Comparison of ENCODE assay signal across 25 cellular contexts in genomic region chr1:3349968-3350299, GRCh38.
DNase-seq lines count a peak whose midpoint lies in the region; ATAC-seq and TF ChIP-seq lines count a peak whose summit lies in the region.
"Had no signal": no experiment of that assay in that cellular context is flagged by ENCODE, and none has a peak within 500 bp of the region (broad histone marks: within the 10 kb centered on the region; RNA-seq: fewer than 3 reads in every experiment).

No MANE protein-coding gene starts in this region.

- no peak overlapping the region for H2BK15ac ChIP-seq in neuronal stem cell (ENCODE audit: low read length)

- H3K36me3 Mint-ChIP-seq in chondrocyte (ENCODE audit: low read depth), result no peaks in the 10 kb centered on the region
- H3K36me3 Mint-ChIP-seq: activated naive CD8-positive, alpha-beta T cell; mesothelial cell of epicardium; naive B cell had no signal

- peaks cover 2% of the 10 kb centered on the region for H3K9me3 ChIP-seq in adipocyte (ENCODE audit: control insufficient read depth, low read length)
- H3K9me3 ChIP-seq in neuronal stem cell (replicated peaks in 1 of 2; ENCODE audit: control insufficient read depth in 2 of 2, insufficient read depth in 1 of 2, low read depth in 1 of 2, low read length in 2 of 2), result peaks cover 0 to 2% of the 10 kb centered on the region in 2 donors
- peaks cover 0 to 2% (median 0%) of the 10 kb centered on the region in 3 donors for H3K9me3 ChIP-seq in tibial artery
- H3K9me3 ChIP-seq in psoas muscle, result no peaks in the 10 kb centered on the region
- H3K9me3 ChIP-seq in colonic mucosa, result no peaks in the 10 kb centered on the region
- H3K9me3 ChIP-seq: gastrocnemius medialis had no signal

- no peak overlapping the region for H4K91ac ChIP-seq in neuronal stem cell (ENCODE audit: low read depth, low read length, poor library complexity)

- no peak for ATAC-seq in psoas muscle

- H3K4me3 Mint-ChIP-seq in chondrocyte (ENCODE audit: unreplicated experiment), result no peak overlapping the region
- H3K4me3 Mint-ChIP-seq: activated naive CD8-positive, alpha-beta T cell; H9; mesothelial cell of epicardium; naive B cell had no signal

- peak; percentile 31 for TF ChIP-seq CTCF in chondrocyte (IDR thresholded peaks at IDR 0.05)
- no peak for TF ChIP-seq CTCF in tibial artery (IDR thresholded peaks at IDR 0.05)
- TF ChIP-seq CTCF in psoas muscle (IDR thresholded peaks at IDR 0.05), result no peak
- TF ChIP-seq CTCF in colonic mucosa (IDR thresholded peaks at IDR 0.05), result no peak

- H4K8ac ChIP-seq in neuronal stem cell (ENCODE audit: low read depth, low read length), result no peak overlapping the region

- H2BK120ac ChIP-seq in neuronal stem cell (ENCODE audit: low read depth, low read length), result no peak overlapping the region

- H2BK12ac ChIP-seq in neuronal stem cell (ENCODE audit: low read length), result no peak overlapping the region

- no peaks in the 10 kb centered on the region for H3K27me3 Mint-ChIP-seq in chondrocyte (ENCODE audit: low read depth)
- H3K27me3 Mint-ChIP-seq: activated naive CD8-positive, alpha-beta T cell had no signal

- no peak overlapping the region for H3K23ac ChIP-seq in neuronal stem cell (ENCODE audit: low read depth, low read length, poor library complexity)

- no peak overlapping the region for H3K27ac ChIP-seq in neuronal stem cell (replicated peaks; ENCODE audit: low read length)
- peak overlapping the region; percentile 94 for H3K27ac ChIP-seq in tibial artery
- H3K27ac ChIP-seq in psoas muscle, result no peak overlapping the region
- H3K27ac ChIP-seq in colonic mucosa, result no peak overlapping the region

- DNase-seq in adipocyte (ENCODE audit: low read depth), result no peak
- DNase-seq in chondrocyte (ENCODE audit: low spot score), result no peak
- no peak for DNase-seq in neuronal stem cell (ENCODE audit: low spot score)
- DNase-seq in tibial artery, result no peak
- no peak for DNase-seq in psoas muscle
- DNase-seq in colonic mucosa, result no peak
- no peak for DNase-seq in AG08395 (ENCODE audit: low spot score)
- DNase-seq: activated CD4-positive, alpha-beta T cell treated with anti-CD3 and anti-CD28 coated beads for 4 hours; activated effector memory CD4-positive, alpha-beta T cell treated with Interleukin-2 at 50 U/mL for 16 hours; activated T-cell treated with anti-CD3 and anti-CD28 coated beads for 4 hours; DND-41; effector memory CD4-positive, alpha-beta T cell; gastrocnemius medialis; KBM-7; naive B cell; NCI-H1105 treated with DMSO at 0.1 percent for 48 hours; NCI-H2029; NCI-H2227 treated with DMSO at 0.1 percent for 48 hours; NCI-H69; SIG-M5; spleen; stimulated activated CD4-positive, alpha-beta T cell treated with anti-CD3 and anti-CD28 coated beads, Interleukin-2, amount 100 ng/mL, for 48 hours had no signal

- H2AFZ ChIP-seq in neuronal stem cell (ENCODE audit: low read length), result no peak overlapping the region

- H3K9me3 Mint-ChIP-seq in chondrocyte (ENCODE audit: low read depth), result peaks cover 1% of the 10 kb centered on the region

- H3K79me1 ChIP-seq in neuronal stem cell (ENCODE audit: low read depth, low read length), result peaks cover 4% of the 10 kb centered on the region

- no CpG with 5 or more reads among the region's 3 CpGs for WGBS in neuronal stem cell (ENCODE audit: extremely low coverage in 2 of 2, insufficient read length in 2 of 2, insufficient replicate concordance in 1 of 2), 2 donors
- 94 to 98% (median 97%) methylated on average over 3 of the region's 3 CpGs for WGBS in psoas muscle, 3 donors

- H3K18ac ChIP-seq in neuronal stem cell (ENCODE audit: low read length), result peak overlapping the region; percentile 90

- peaks cover 46% of the 10 kb centered on the region for H3K4me1 Mint-ChIP-seq in chondrocyte (ENCODE audit: low read depth)

- intact Hi-C loops in tibial artery (cut with DNase I; ENCODE audit: low total_unique reads), result loop anchor here (2.0 to 5.0 kb wide), 2 partner anchors 61 to 283 kb away; partner anchors contain the start of gene PRDM16
- intact Hi-C loops in psoas muscle (cut with DNase I), result no loop called here
- intact Hi-C loops in colonic mucosa (cut with DNase I), result no loop called here

- peak overlapping the region; percentile 70 for H2AK5ac ChIP-seq in neuronal stem cell (ENCODE audit: low read depth, low read length)

- no peak overlapping the region for H3K4ac ChIP-seq in neuronal stem cell (ENCODE audit: low read length)

- H3K14ac ChIP-seq in neuronal stem cell (ENCODE audit: low read length), result no peak overlapping the region

- no peaks in the 10 kb centered on the region for H3K36me3 ChIP-seq in adipocyte (ENCODE audit: control insufficient read depth, insufficient read depth, low read length, severe bottlenecking)
- no peaks in the 10 kb centered on the region for H3K36me3 ChIP-seq in neuronal stem cell (replicated peaks in 1 of 2; ENCODE audit: control insufficient read depth in 2 of 2, insufficient read depth in 2 of 2, low read length in 2 of 2)
- no peaks in the 10 kb centered on the region for H3K36me3 ChIP-seq in tibial artery
- no peaks in the 10 kb centered on the region for H3K36me3 ChIP-seq in psoas muscle (ENCODE audit: insufficient read depth in 1 of 2, low read depth in 1 of 2)
- no peaks in the 10 kb centered on the region for H3K36me3 ChIP-seq in colonic mucosa
- H3K36me3 ChIP-seq: gastrocnemius medialis, spleen had no signal

- peak overlapping the region; percentile 85 for H3K27ac Mint-ChIP-seq in chondrocyte (ENCODE audit: unreplicated experiment)
- H3K27ac Mint-ChIP-seq: activated naive CD8-positive, alpha-beta T cell; H9; mesothelial cell of epicardium had no signal

- no peak overlapping the region for H3K4me3 ChIP-seq in adipocyte (ENCODE audit: low read length)
- no peak overlapping the region for H3K4me3 ChIP-seq in neuronal stem cell (ENCODE audit: low read length in 2 of 2)
- no peak overlapping the region for H3K4me3 ChIP-seq in tibial artery
- no peak overlapping the region for H3K4me3 ChIP-seq in psoas muscle
- H3K4me3 ChIP-seq in colonic mucosa, result no peak overlapping the region
- H3K4me3 ChIP-seq: gastrocnemius medialis, spleen had no signal

- H3K9ac ChIP-seq in adipocyte (ENCODE audit: low read length) (peak overlapping the region; percentile 63), neuronal stem cell (ENCODE audit: low read depth, low read length, poor library complexity) (no peak overlapping the region), colonic mucosa (ENCODE audit: low read depth in 2 of 2, low read length in 2 of 2) (no peak overlapping the region)

- peaks cover 4% of the 10 kb centered on the region for H3K27me3 ChIP-seq in adipocyte (replicated peaks; ENCODE audit: control insufficient read depth, insufficient read depth, low read length)
- peaks cover 0 to 49% (median 0%) of the 10 kb centered on the region in 3 experiments for H3K27me3 ChIP-seq in neuronal stem cell (ENCODE audit: control insufficient read depth in 3 of 3, insufficient read depth in 3 of 3, low read depth in 1 of 3, low read length in 3 of 3)
- H3K27me3 ChIP-seq in tibial artery, result no peaks in the 10 kb centered on the region
- H3K27me3 ChIP-seq in psoas muscle (ENCODE audit: insufficient read depth in 3 of 3, low read length in 2 of 3), result peaks cover 0 to 49% (median 4%) of the 10 kb centered on the region in 3 donors
- no peaks in the 10 kb centered on the region for H3K27me3 ChIP-seq in colonic mucosa

- peak overlapping the region; percentile 28 for H2BK5ac ChIP-seq in neuronal stem cell (ENCODE audit: low read length)

- H3K4me1 ChIP-seq in adipocyte (ENCODE audit: control insufficient read depth, insufficient read depth, low read length) (peaks cover 23% of the 10 kb centered on the region), neuronal stem cell (ENCODE audit: control insufficient read depth in 2 of 2, insufficient read depth in 1 of 2, low read depth in 1 of 2, low read length in 2 of 2) (peaks cover 7 to 44% of the 10 kb centered on the region in 2 donors), tibial artery (peaks cover 6 to 97% (median 90%) of the 10 kb centered on the region in 4 donors), psoas muscle (peaks cover 4% of the 10 kb centered on the region), colonic mucosa (peaks cover 11% of the 10 kb centered on the region)

- no peak overlapping the region for H3K4me2 ChIP-seq in neuronal stem cell (ENCODE audit: insufficient read depth, low read length, poor library complexity, severe bottlenecking)

Comparison
In these comparisons a context has a peak if more than half of its experiments do, and no peak if none do; other contexts are left out.
1. H3K27ac ChIP-seq: peak in tibial artery (2 of 2); none in neuronal stem cell (single experiment), psoas muscle (single experiment) and colonic mucosa (single experiment).